Comparison of ENCODE assay signal across 1 cellular context in the genomic region with DNA sequence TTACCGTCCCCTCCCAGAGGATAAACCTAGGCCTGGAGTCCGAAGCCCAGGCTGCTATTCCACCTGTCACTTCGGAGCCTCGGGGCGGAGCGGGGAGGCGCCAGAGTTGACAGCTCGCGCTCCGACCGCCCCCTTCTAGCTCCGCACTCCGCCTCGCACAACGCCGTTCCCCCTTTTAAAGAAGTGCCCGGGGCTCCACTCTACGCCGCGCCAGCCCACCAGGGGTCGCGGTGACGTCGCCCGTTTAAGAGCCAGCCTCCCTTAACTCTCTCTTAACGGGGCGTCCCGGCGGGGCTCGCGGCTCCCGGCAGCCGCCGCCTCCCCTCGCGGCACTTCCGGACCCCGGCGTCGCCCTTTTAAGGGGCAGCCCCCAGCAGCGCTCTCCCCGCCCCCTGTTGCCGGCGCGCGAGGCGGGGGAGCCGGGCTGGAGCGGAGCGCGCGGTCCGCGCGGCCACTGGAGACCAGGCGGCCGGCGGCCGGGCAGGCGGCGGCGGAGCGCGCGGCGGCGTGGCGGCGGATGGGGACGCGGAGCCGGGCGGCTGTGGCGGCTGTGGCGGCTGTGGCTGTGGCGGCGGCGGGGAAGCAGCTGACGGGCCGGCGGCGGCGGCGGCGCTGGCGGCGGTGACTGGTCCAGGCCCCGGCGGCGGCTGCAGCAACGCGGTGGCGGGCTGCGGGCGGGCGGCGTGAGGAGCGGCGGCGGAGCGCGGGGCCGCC.
TF ChIP-seq lines count a peak whose summit lies in the region.

INAFM2 (plus strand) TSS at position 454 of the 714 bp plus-strand sequence. CDS start 364 bp downstream, outside the sequence.

TF ChIP-seq in HepG2, 621 proteins besides CTCF, POLR2A, EP300 and RAD21 (continued from another document and continues in another):
- TF ChIP-seq, protein P1, sequence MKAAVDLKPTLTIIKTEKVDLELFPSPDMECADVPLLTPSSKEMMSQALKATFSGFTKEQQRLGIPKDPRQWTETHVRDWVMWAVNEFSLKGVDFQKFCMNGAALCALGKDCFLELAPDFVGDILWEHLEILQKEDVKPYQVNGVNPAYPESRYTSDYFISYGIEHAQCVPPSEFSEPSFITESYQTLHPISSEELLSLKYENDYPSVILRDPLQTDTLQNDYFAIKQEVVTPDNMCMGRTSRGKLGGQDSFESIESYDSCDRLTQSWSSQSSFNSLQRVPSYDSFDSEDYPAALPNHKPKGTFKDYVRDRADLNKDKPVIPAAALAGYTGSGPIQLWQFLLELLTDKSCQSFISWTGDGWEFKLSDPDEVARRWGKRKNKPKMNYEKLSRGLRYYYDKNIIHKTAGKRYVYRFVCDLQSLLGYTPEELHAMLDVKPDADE (CRISPR knock-in tag; IDR thresholded peaks at IDR 0.05): no peak
- TF ChIP-seq AKNA (CRISPR knock-in tag; IDR thresholded peaks at IDR 0.05; ENCODE audit: borderline replicate concordance) (no peak), GZF1 (CRISPR knock-in tag; IDR thresholded peaks at IDR 0.05) (no peak), ZBTB38 (CRISPR knock-in tag; IDR thresholded peaks at IDR 0.05) (no peak), KDM2A (CRISPR knock-in tag; IDR thresholded peaks at IDR 0.05; ENCODE audit: borderline replicate concordance, low read depth) (peak; percentile 84), ZFP82 (CRISPR knock-in tag; IDR thresholded peaks at IDR 0.05; ENCODE audit: borderline replicate concordance) (0 out of 2 replicates have a peak, but pooled peaks have one; percentile 65), NR2C2 (CRISPR knock-in tag; IDR thresholded peaks at IDR 0.05; ENCODE audit: borderline replicate concordance) (peak; percentile 47; the same call in 1 of the 2 replicates), ZC3H13 (CRISPR knock-in tag; IDR thresholded peaks at IDR 0.05) (no peak), ZNF343 (CRISPR knock-in tag; IDR thresholded peaks at IDR 0.05) (peak; percentile 32; the same call in 1 of the 2 replicates), ZNF776 (CRISPR knock-in tag; IDR thresholded peaks at IDR 0.05) (no peak), ZNF570 (CRISPR knock-in tag; IDR thresholded peaks at IDR 0.05; ENCODE audit: borderline replicate concordance) (no peak), MIER2 (CRISPR knock-in tag; IDR thresholded peaks at IDR 0.05) (peak; percentile 32; the same call in 1 of the 2 replicates), ARID4A (CRISPR knock-in tag; IDR thresholded peaks at IDR 0.05; ENCODE audit: borderline replicate concordance) (peak; percentile 88), ZFY (CRISPR knock-in tag; IDR thresholded peaks at IDR 0.05) (peak; percentile 30), SALL1 (CRISPR knock-in tag; IDR thresholded peaks at IDR 0.05) (peak; percentile 63), ZNF441 (CRISPR knock-in tag; IDR thresholded peaks at IDR 0.05; ENCODE audit: borderline replicate concordance) (peak; percentile 87), NFKBIZ (CRISPR knock-in tag; IDR thresholded peaks at IDR 0.05) (no peak), ZSCAN31 (CRISPR knock-in tag; IDR thresholded peaks at IDR 0.05; ENCODE audit: low read depth) (0 out of 2 replicates have a peak, but pooled peaks have one; percentile 56), SIX1 (CRISPR knock-in tag; IDR thresholded peaks at IDR 0.05; ENCODE audit: borderline replicate concordance) (no peak), ZNF619 (CRISPR knock-in tag; IDR thresholded peaks at IDR 0.05) (0 out of 2 replicates have a peak, but pooled peaks have one; percentile 1), ZNF556 (CRISPR knock-in tag; IDR thresholded peaks at IDR 0.05; ENCODE audit: borderline replicate concordance) (0 out of 2 replicates have a peak, but pooled peaks have one; percentile 25)
- TF ChIP-seq, protein P2, sequence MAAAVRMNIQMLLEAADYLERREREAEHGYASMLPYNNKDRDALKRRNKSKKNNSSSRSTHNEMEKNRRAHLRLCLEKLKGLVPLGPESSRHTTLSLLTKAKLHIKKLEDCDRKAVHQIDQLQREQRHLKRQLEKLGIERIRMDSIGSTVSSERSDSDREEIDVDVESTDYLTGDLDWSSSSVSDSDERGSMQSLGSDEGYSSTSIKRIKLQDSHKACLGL (CRISPR knock-in tag; IDR thresholded peaks at IDR 0.05): peak; percentile 52; the same call in 1 of the 2 replicates
- TF ChIP-seq, protein P3, sequence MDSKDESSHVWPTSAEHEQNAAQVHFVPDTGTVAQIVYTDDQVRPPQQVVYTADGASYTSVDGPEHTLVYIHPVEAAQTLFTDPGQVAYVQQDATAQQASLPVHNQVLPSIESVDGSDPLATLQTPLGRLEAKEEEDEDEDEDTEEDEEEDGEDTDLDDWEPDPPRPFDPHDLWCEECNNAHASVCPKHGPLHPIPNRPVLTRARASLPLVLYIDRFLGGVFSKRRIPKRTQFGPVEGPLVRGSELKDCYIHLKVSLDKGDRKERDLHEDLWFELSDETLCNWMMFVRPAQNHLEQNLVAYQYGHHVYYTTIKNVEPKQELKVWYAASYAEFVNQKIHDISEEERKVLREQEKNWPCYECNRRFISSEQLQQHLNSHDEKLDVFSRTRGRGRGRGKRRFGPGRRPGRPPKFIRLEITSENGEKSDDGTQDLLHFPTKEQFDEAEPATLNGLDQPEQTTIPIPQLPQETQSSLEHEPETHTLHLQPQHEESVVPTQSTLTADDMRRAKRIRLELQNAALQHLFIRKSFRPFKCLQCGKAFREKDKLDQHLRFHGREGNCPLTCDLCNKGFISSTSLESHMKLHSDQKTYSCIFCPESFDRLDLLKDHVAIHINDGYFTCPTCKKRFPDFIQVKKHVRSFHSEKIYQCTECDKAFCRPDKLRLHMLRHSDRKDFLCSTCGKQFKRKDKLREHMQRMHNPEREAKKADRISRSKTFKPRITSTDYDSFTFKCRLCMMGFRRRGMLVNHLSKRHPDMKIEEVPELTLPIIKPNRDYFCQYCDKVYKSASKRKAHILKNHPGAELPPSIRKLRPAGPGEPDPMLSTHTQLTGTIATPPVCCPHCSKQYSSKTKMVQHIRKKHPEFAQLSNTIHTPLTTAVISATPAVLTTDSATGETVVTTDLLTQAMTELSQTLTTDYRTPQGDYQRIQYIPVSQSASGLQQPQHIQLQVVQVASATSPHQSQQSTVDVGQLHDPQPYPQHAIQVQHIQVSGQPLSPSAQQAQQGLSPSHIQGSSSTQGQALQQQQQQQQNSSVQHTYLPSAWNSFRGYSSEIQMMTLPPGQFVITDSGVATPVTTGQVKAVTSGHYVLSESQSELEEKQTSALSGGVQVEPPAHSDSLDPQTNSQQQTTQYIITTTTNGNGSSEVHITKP (CRISPR knock-in tag; IDR thresholded peaks at IDR 0.05; ENCODE audit: low read depth): no peak
- TF ChIP-seq, protein P4, sequence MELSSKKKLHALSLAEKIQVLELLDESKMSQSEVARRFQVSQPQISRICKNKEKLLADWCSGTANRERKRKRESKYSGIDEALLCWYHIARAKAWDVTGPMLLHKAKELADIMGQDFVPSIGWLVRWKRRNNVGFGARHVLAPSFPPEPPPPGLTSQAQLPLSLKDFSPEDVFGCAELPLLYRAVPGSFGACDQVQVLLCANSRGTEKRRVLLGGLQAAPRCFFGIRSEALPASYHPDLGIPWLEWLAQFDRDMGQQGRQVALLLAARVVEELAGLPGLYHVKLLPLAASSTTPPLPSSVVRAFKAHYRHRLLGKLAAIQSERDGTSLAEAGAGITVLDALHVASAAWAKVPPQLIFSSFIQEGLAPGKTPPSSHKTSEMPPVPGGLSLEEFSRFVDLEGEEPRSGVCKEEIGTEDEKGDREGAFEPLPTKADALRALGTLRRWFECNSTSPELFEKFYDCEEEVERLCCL (CRISPR knock-in tag; IDR thresholded peaks at IDR 0.05; ENCODE audit: borderline replicate concordance): no peak
